Comparison of ENCODE assay signal across 15 cellular contexts in genomic region chr13:46403851-46404731, GRCh38. TPM values are rescaled to one million over a fixed set of nuclear protein-coding genes. Genes with fewer than 3 reads are reported as not detected.
DNase-seq lines count a peak whose midpoint lies in the region; ATAC-seq, FAIRE-seq and TF ChIP-seq lines count a peak whose summit lies in the region.
"Had no signal": no experiment of that assay in that cellular context is flagged by ENCODE, and none has a peak within 500 bp of the region (broad histone marks: within the 10 kb centered on the region; RNA-seq: fewer than 3 reads in every experiment).

No MANE protein-coding gene starts in this region.

- FAIRE-seq in kidney (lab: Jason Lieb, UNC), result no peak

- H3K27me3 ChIP-seq in HL-60 (ENCODE audit: insufficient read depth, poor library complexity, severe bottlenecking), result no peaks in the 10 kb centered on the region
- H3K27me3 ChIP-seq: body of pancreas had no signal

- peaks cover 9% of the 10 kb centered on the region for H3K4me1 Mint-ChIP-seq in T-helper 2 cell treated with Interferon-gamma antibody and Interleukin-4, amounts not matched to agents 5 μg/mL and 100 μg/mL, for 36 hours (ENCODE audit: low read depth)
- peaks cover 34% of the 10 kb centered on the region for H3K4me1 Mint-ChIP-seq in memory B cell

- no peaks in the 10 kb centered on the region for H3K36me3 Mint-ChIP-seq in T-helper 2 cell treated with Interferon-gamma antibody and Interleukin-4, amounts not matched to agents 5 μg/mL and 100 μg/mL, for 36 hours (ENCODE audit: low read depth)
- H3K36me3 Mint-ChIP-seq in memory B cell, result no peaks in the 10 kb centered on the region

- no peak overlapping the region for H3K9ac ChIP-seq in kidney (ENCODE audit: low read length in 2 of 2)

- no peak for ATAC-seq in memory B cell (ENCODE audit: low read depth)
- no peak for ATAC-seq in GM18502 (IDR thresholded peaks at IDR 0.05; ENCODE audit: poor library complexity, unreplicated experiment)
- ATAC-seq: body of pancreas had no signal

- H3K27ac ChIP-seq in HL-60 (replicated peaks), result peak overlapping the region; percentile 91
- H3K27ac ChIP-seq in kidney (ENCODE audit: low read depth in 2 of 2, low read length in 2 of 2), result no peak overlapping the region
- H3K27ac ChIP-seq: prostate gland, WERI-Rb-1 had no signal

- H3K36me3 ChIP-seq in kidney (ENCODE audit: control insufficient read depth in 1 of 2, insufficient read depth in 2 of 2, low read length in 2 of 2), result no peaks in the 10 kb centered on the region
- H3K36me3 ChIP-seq: prostate gland, WERI-Rb-1 had no signal

- TF ChIP-seq CTCF in HL-60 (IDR thresholded peaks at IDR 0.05; ENCODE audit: insufficient read depth, low read length) (no peak), kidney (IDR thresholded peaks at IDR 0.05; ENCODE audit: borderline replicate concordance, extremely low read depth, insufficient read depth) (no peak)

- H3K9me3 ChIP-seq in kidney (ENCODE audit: control insufficient read depth in 1 of 2, low read length in 2 of 2), result no peaks in the 10 kb centered on the region
- H3K9me3 ChIP-seq: body of pancreas, prostate gland had no signal

- DNase-seq in Ammon's horn (ENCODE audit: low spot score) (peak; percentile 46), HL-60 (ENCODE audit: low read depth in 1 of 2, low spot score in 1 of 2) (peak; percentile 68 to 91), memory B cell (ENCODE audit: low spot score in 2 of 2) (no peak), kidney (no peak), NCI-H187 treated with DMSO at 0.1 percent for 48 hours (lab: John Stamatoyannopoulos, UW) (no peak), activated gamma-delta T cell treated with Interleukin-2 at 50 U/mL for 16 hours (no peak)
- DNase-seq in T-helper 2 cell treated with Interferon-gamma antibody and Interleukin-4, amounts not matched to agents 5 μg/mL and 100 μg/mL, for 36 hours (ENCODE audit: low spot score), result no peak
- DNase-seq: midbrain; NCI-H446 treated with DMSO at 0.1 percent for 48 hours; stimulated activated CD4-positive, alpha-beta T cell treated with anti-CD3 and anti-CD28 coated beads, Interleukin-2, amount 100 ng/mL, for 48 hours; stimulated activated naive CD4-positive, alpha-beta T cell treated with Interleukin-2 at 50 U/mL for 16 hours; WERI-Rb-1 had no signal

- H3K9me3 Mint-ChIP-seq in T-helper 2 cell treated with Interferon-gamma antibody and Interleukin-4, amounts not matched to agents 5 μg/mL and 100 μg/mL, for 36 hours, result no peaks in the 10 kb centered on the region
- peaks cover 1% of the 10 kb centered on the region for H3K9me3 Mint-ChIP-seq in memory B cell

- peak overlapping the region; percentile 15 for H3K27ac Mint-ChIP-seq in T-helper 2 cell treated with Interferon-gamma antibody and Interleukin-4, amounts not matched to agents 5 μg/mL and 100 μg/mL, for 36 hours
- H3K27ac Mint-ChIP-seq in memory B cell, result peak overlapping the region; percentile 51

- no peaks in the 10 kb centered on the region for H3K4me1 ChIP-seq in kidney (ENCODE audit: control insufficient read depth in 1 of 2, insufficient read depth in 1 of 2, low read depth in 1 of 2, low read length in 2 of 2)
- H3K4me1 ChIP-seq: body of pancreas, prostate gland had no signal

- no peaks in the 10 kb centered on the region for H3K27me3 Mint-ChIP-seq in T-helper 2 cell treated with Interferon-gamma antibody and Interleukin-4, amounts not matched to agents 5 μg/mL and 100 μg/mL, for 36 hours (ENCODE audit: low read depth)
- H3K27me3 Mint-ChIP-seq in memory B cell, result no peaks in the 10 kb centered on the region

- no peak overlapping the region for H3K4me3 Mint-ChIP-seq in T-helper 2 cell treated with Interferon-gamma antibody and Interleukin-4, amounts not matched to agents 5 μg/mL and 100 μg/mL, for 36 hours
- no peak overlapping the region for H3K4me3 Mint-ChIP-seq in memory B cell

- intact Hi-C loops in kidney (cut with DNase I), result no loop called here

- H3K4me3 ChIP-seq in HL-60 (replicated peaks; ENCODE audit: insufficient read depth, low read length) (0 out of 2 replicates have a peak overlapping the region, but pooled peaks have one; percentile 0), kidney (ENCODE audit: low read length in 2 of 2) (no peak overlapping the region)
- H3K4me3 ChIP-seq: body of pancreas, prostate gland had no signal

RNA-seq across cellular contexts. Expression of gene RUBCNL, which starts 17.0 kb away (rescaled TPM):
- 4.6 TPM for total RNA-seq in kidney
- polyA plus RNA-seq in kidney (ENCODE audit: insufficient read depth, low read depth, low replicate concordance), result 0.54 TPM

Comparison
In these comparisons a context has a peak if more than half of its experiments do, and no peak if none do; other contexts are left out.
1. DNase-seq: peak in Ammon's horn (single experiment) and HL-60 (2 of 2); none in T-helper 2 cell treated with Interferon-gamma antibody and Interleukin-4, amounts not matched to agents 5 μg/mL and 100 μg/mL, for 36 hours (single experiment), memory B cell (0 of 2), kidney (single experiment), NCI-H187 treated with DMSO at 0.1 percent for 48 hours (single experiment) and activated gamma-delta T cell treated with Interleukin-2 at 50 U/mL for 16 hours (single experiment).